ENCODE assay signal across 15 cellular contexts in genomic region chr9:77927265-77927664, GRCh38.
DNase-seq lines count a peak whose midpoint lies in the region; ATAC-seq lines count a peak whose summit lies in the region.
"Had no signal": no experiment of that assay in that cellular context is flagged by ENCODE, and none has a peak within 500 bp of the region (broad histone marks: within the 10 kb centered on the region; RNA-seq: fewer than 3 reads in every experiment).

No MANE protein-coding gene starts in this region.

- no peak overlapping the region for H3K4ac ChIP-seq in mesendoderm (ENCODE audit: low read depth, low read length)

- H4K8ac ChIP-seq in mesendoderm (ENCODE audit: low read depth, low read length): no peak overlapping the region

- no peak overlapping the region for H2BK15ac ChIP-seq in mesendoderm (replicated peaks; ENCODE audit: low read depth)

- H3K4me2 ChIP-seq in mesendoderm (ENCODE audit: low read length): no peak overlapping the region

- H3K4me3 ChIP-seq in mesendoderm (ENCODE audit: low read length): no peak overlapping the region
- H3K4me3 ChIP-seq: testis had no signal

- no peak overlapping the region for H2AK5ac ChIP-seq in mesendoderm (ENCODE audit: low read length)

- H3K27ac ChIP-seq in mesendoderm (ENCODE audit: low read depth, low read length): no peak overlapping the region
- H3K27ac ChIP-seq: testis had no signal

- no peak overlapping the region for H2BK5ac ChIP-seq in mesendoderm (ENCODE audit: low read length)

- H2BK120ac ChIP-seq in mesendoderm (ENCODE audit: low read depth, low read length): no peak overlapping the region

- H3K18ac ChIP-seq in mesendoderm (ENCODE audit: low read length): peak overlapping the region; percentile 39

- H3K9ac ChIP-seq in mesendoderm (ENCODE audit: low read length): no peak overlapping the region

- peaks cover 4% of the 10 kb centered on the region for H3K79me1 ChIP-seq in mesendoderm (ENCODE audit: low read length)

- no peak overlapping the region for H3K23ac ChIP-seq in mesendoderm (ENCODE audit: low read length)

- H3K27me3 ChIP-seq in mesendoderm (ENCODE audit: insufficient read depth, low read length, poor library complexity): no peaks in the 10 kb centered on the region
- H3K27me3 ChIP-seq: testis had no signal

- in situ Hi-C loops in G401 (cut with HindIII; ENCODE audit: low sequenced_read_pairs): no loop called here

- H4K5ac ChIP-seq in mesendoderm (ENCODE audit: low read length): no peak overlapping the region

- ATAC-seq in HG02759 (IDR thresholded peaks at IDR 0.05; ENCODE audit: unreplicated experiment) (no peak), HG02623 (IDR thresholded peaks at IDR 0.05; ENCODE audit: unreplicated experiment) (no peak), HG02970 (IDR thresholded peaks at IDR 0.05; ENCODE audit: low FRiP score, unreplicated experiment) (no peak)
- ATAC-seq: CD8-positive, alpha-beta T cell had no signal

- DNase-seq in AG20443 (ENCODE audit: low spot score) (peak; percentile 33), M059J (ENCODE audit: low read depth) (peak; percentile 84), astrocyte of the hippocampus (ENCODE audit: low read depth, low spot score) (peak; percentile 85), mesendoderm (no peak), G401 (ENCODE audit: low spot score) (no peak)
- DNase-seq: activated CD4-positive, alpha-beta T cell treated with anti-CD3 and anti-CD28 coated beads, Interleukin-2, amount 50 U/mL, for 1 hour; activated naive CD4-positive, alpha-beta T cell treated with anti-CD3 and anti-CD28 coated beads, Interleukin-2, amount 50 U/mL, for 16 hours; CD8-positive, alpha-beta T cell; hypothalamus; NCI-H1105; NCI-H69; testis had no signal

- WGBS in mesendoderm (ENCODE audit: extremely low coverage, insufficient coverage, low lambda C conversion rate): no CpG with 5 or more reads among the region's 2 CpGs

- no peak overlapping the region for H3K56ac ChIP-seq in mesendoderm (ENCODE audit: low read length)

- H3K79me2 ChIP-seq in mesendoderm (ENCODE audit: control insufficient read depth, insufficient read depth, low read length): peaks cover 4% of the 10 kb centered on the region

- no peaks in the 10 kb centered on the region for H3K36me3 ChIP-seq in mesendoderm (ENCODE audit: control insufficient read depth, insufficient read depth, low read length)

- peaks cover 7% of the 10 kb centered on the region for H3K4me1 ChIP-seq in mesendoderm (ENCODE audit: control insufficient read depth, low read depth, low read length)
- H3K4me1 ChIP-seq: testis had no signal

Comparison
In these comparisons a context has a peak if more than half of its experiments do, and no peak if none do; other contexts are left out.
1. DNase-seq: peak in AG20443 (single experiment), M059J (single experiment) and astrocyte of the hippocampus (single experiment); none in mesendoderm (single experiment) and G401 (single experiment).